In the genomic region with DNA sequence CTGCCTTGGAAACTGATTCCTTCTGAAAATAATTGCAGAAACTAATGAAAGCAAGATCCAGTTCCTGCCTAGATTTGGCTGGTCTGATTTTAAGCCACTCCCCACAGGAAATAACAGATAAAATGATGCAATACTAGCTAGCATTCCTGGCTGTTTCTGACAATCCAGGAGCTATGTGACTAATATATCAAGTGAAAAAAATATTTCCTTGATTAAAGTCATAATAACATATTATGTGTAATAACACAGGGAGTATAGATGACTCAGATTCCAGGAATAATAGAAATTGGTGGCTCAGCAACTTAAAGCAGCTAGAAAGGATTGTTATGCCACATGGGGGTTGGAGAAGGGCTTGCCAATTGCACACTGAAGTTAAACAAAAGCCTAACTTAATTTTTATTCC, we compare ENCODE assay signal across 8 cellular contexts.
DNase-seq lines count a peak whose midpoint lies in the region; ATAC-seq and TF ChIP-seq lines count a peak whose summit lies in the region.

No MANE protein-coding gene starts in this region.

- in situ Hi-C loops in ACHN (cut with HindIII; ENCODE audit: low pct_ligation_motif_present, low pct_unique_long_range_greater_than_20kb, low sequenced_read_pairs): no loop called here

- H3K27me3 ChIP-seq in vagina: no peaks in the 10 kb centered on the region

- peak; percentile 57 for DNase-seq in ACHN
- peak; percentile 81 for DNase-seq in LoVo (ENCODE audit: low spot score)
- peak; percentile 97 for DNase-seq in dermis microvascular lymphatic vessel endothelial cell (ENCODE audit: low read depth in 2 of 2)
- DNase-seq in lung microvascular endothelial cell (ENCODE audit: low read depth in 2 of 2): peak; percentile 95
- no peak for DNase-seq in GF-D8 (lab: John Stamatoyannopoulos, UW)
- no peak for DNase-seq in vagina (ENCODE audit: extremely low spot score in 2 of 2)

- H3K9me3 ChIP-seq in vagina: no peaks in the 10 kb centered on the region

- no peak overlapping the region for H3K4me3 ChIP-seq in vagina

- no peaks in the 10 kb centered on the region for H3K36me3 ChIP-seq in vagina

- H3K27ac ChIP-seq in vagina: no peak overlapping the region

- no peak for ATAC-seq in GM18870 (IDR thresholded peaks at IDR 0.05; ENCODE audit: unreplicated experiment)
- no peak for ATAC-seq in HG03039 (IDR thresholded peaks at IDR 0.05; ENCODE audit: unreplicated experiment)

- H3K4me1 ChIP-seq in vagina: peaks cover 13% of the 10 kb centered on the region

- intact Hi-C loops in vagina (cut with DNase I): no loop called here

- TF ChIP-seq CTCF in vagina (IDR thresholded peaks at IDR 0.05): no peak

- no peak for TF ChIP-seq POLR2A in vagina (IDR thresholded peaks at IDR 0.05)

Comparison
In these comparisons a context has a peak if more than half of its experiments do, and no peak if none do; other contexts are left out.
1. DNase-seq: peak in ACHN (single experiment), LoVo (single experiment), dermis microvascular lymphatic vessel endothelial cell (2 of 2) and lung microvascular endothelial cell (2 of 2); none in GF-D8 (single experiment) and vagina (0 of 2).